1 cellular context compared by ENCODE assay signal in the genomic region with DNA sequence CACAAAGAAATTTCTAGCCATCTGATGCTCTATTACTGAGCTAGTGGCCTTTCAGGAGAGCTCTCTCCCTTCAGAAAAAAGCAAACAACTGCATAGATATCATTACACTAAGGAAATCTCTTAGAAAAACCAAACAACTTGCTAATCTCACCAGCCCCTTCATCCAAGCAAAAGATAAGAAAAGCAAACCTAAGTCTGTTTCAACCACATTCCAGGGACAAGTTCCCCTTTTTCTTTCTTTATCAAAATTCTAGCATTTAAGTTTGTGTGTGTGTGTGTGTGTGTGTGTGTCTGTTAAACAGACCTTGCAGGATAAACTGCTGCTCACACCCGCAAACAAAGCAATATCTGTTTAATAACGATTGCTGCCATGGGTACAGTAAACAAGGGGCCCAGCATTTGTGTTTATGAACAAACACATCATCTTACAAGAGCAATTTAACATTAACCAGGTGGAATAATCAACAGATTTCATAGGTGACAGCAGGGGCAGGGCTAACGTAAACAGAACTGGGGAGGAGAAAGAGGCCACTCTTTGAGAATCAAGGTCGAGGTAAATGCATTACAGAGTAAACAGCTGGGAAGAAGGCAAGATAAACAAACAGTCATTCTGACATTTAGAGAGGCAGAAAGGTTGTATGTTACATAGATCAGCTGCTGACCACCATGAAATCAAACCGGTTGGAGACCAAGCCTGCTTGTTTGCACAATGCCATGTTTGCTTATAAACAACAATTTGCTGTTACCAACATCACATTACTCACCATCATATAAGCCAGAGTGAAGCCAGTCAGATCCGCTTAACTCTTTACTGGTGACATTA.
A peak's percentile ranks its signal among the peaks of the same experiment; 100 is the strongest.
TF ChIP-seq lines count a peak whose summit lies in the region.

No MANE protein-coding gene starts in this region.

TF ChIP-seq in HepG2, 621 proteins besides CTCF, POLR2A, EP300 and RAD21 (continued from another document and continues in another):
- TF ChIP-seq, protein P1, sequence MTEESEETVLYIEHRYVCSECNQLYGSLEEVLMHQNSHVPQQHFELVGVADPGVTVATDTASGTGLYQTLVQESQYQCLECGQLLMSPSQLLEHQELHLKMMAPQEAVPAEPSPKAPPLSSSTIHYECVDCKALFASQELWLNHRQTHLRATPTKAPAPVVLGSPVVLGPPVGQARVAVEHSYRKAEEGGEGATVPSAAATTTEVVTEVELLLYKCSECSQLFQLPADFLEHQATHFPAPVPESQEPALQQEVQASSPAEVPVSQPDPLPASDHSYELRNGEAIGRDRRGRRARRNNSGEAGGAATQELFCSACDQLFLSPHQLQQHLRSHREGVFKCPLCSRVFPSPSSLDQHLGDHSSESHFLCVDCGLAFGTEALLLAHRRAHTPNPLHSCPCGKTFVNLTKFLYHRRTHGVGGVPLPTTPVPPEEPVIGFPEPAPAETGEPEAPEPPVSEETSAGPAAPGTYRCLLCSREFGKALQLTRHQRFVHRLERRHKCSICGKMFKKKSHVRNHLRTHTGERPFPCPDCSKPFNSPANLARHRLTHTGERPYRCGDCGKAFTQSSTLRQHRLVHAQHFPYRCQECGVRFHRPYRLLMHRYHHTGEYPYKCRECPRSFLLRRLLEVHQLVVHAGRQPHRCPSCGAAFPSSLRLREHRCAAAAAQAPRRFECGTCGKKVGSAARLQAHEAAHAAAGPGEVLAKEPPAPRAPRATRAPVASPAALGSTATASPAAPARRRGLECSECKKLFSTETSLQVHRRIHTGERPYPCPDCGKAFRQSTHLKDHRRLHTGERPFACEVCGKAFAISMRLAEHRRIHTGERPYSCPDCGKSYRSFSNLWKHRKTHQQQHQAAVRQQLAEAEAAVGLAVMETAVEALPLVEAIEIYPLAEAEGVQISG (CRISPR knock-in tag; IDR thresholded peaks at IDR 0.05) = 0 out of 2 replicates have a peak, but pooled peaks have one; percentile 61
- TF ChIP-seq ZNF326 (CRISPR knock-in tag; IDR thresholded peaks at IDR 0.05; ENCODE audit: borderline replicate concordance) (no peak), ZNF75D (CRISPR knock-in tag; IDR thresholded peaks at IDR 0.05; ENCODE audit: borderline replicate concordance) (no peak), CBFB (CRISPR knock-in tag; IDR thresholded peaks at IDR 0.05) (peak; percentile 80), PPARG (CRISPR knock-in tag; conservative IDR thresholded peaks at IDR 0.05) (peak; percentile 72), SPEN (CRISPR knock-in tag; IDR thresholded peaks at IDR 0.05; ENCODE audit: low read depth) (no peak; the same call in 1 of the 2 replicates), ZKSCAN8 (CRISPR knock-in tag; IDR thresholded peaks at IDR 0.05; ENCODE audit: borderline replicate concordance) (no peak; the same call in 1 of the 2 replicates), DPF2 (CRISPR knock-in tag; IDR thresholded peaks at IDR 0.05; ENCODE audit: borderline replicate concordance, low read depth) (peak; percentile 91), ZNF292 (CRISPR knock-in tag; IDR thresholded peaks at IDR 0.05; ENCODE audit: borderline replicate concordance, low read depth) (peak; percentile 59; the same call in 1 of the 2 replicates), STAG1 (CRISPR knock-in tag; IDR thresholded peaks at IDR 0.05) (peak; percentile 37; the same call in 1 of the 2 replicates), NFKB2 (CRISPR knock-in tag; IDR thresholded peaks at IDR 0.05; ENCODE audit: borderline replicate concordance) (no peak), ZNF83 (CRISPR knock-in tag; IDR thresholded peaks at IDR 0.05; ENCODE audit: borderline replicate concordance) (no peak), RFXANK (CRISPR knock-in tag; IDR thresholded peaks at IDR 0.05) (no peak), HIVEP1 (CRISPR knock-in tag; IDR thresholded peaks at IDR 0.05) (no peak), ZNF569 (CRISPR knock-in tag; IDR thresholded peaks at IDR 0.05; ENCODE audit: borderline replicate concordance) (no peak; the same call in 1 of the 2 replicates), PHF20 (CRISPR knock-in tag; IDR thresholded peaks at IDR 0.05) (no peak), RFX5 (IDR thresholded peaks at IDR 0.05; ENCODE audit: low read depth, low read length) (no peak), NFE2L1 (CRISPR knock-in tag; IDR thresholded peaks at IDR 0.05; ENCODE audit: borderline replicate concordance) (no peak), ZNF607 (CRISPR knock-in tag; IDR thresholded peaks at IDR 0.05; ENCODE audit: borderline replicate concordance) (0 out of 2 replicates have a peak, but pooled peaks have one; percentile 86), ZNF12 (CRISPR knock-in tag; IDR thresholded peaks at IDR 0.05) (0 out of 2 replicates have a peak, but pooled peaks have one; percentile 58), ZNF101 (CRISPR knock-in tag; IDR thresholded peaks at IDR 0.05; ENCODE audit: borderline replicate concordance, low read depth) (no peak), NR2C2 (CRISPR knock-in tag; IDR thresholded peaks at IDR 0.05; ENCODE audit: borderline replicate concordance) (peak; percentile 63), ZNF343 (CRISPR knock-in tag; IDR thresholded peaks at IDR 0.05) (0 out of 2 replicates have a peak, but pooled peaks have one; percentile 52), FOXJ3 (CRISPR knock-in tag; IDR thresholded peaks at IDR 0.05; ENCODE audit: borderline replicate concordance) (peak; percentile 99), ZNF644 (CRISPR knock-in tag; IDR thresholded peaks at IDR 0.05; ENCODE audit: low read depth) (no peak), KLF16 (CRISPR knock-in tag; IDR thresholded peaks at IDR 0.05) (peak in 1 of 2 experiments; percentile 75; a peak in 2 of 4 replicates), ZNF235 (CRISPR knock-in tag; IDR thresholded peaks at IDR 0.05; ENCODE audit: borderline replicate concordance) (0 out of 2 replicates have a peak, but pooled peaks have one; percentile 33), CHD4 (IDR thresholded peaks at IDR 0.05; ENCODE audit: borderline replicate concordance, low read length) (peak; percentile 66; the same call in 1 of the 2 replicates), HHEX (CRISPR knock-in tag; IDR thresholded peaks at IDR 0.05) (peak; percentile 83)
- TF ChIP-seq, protein P2, sequence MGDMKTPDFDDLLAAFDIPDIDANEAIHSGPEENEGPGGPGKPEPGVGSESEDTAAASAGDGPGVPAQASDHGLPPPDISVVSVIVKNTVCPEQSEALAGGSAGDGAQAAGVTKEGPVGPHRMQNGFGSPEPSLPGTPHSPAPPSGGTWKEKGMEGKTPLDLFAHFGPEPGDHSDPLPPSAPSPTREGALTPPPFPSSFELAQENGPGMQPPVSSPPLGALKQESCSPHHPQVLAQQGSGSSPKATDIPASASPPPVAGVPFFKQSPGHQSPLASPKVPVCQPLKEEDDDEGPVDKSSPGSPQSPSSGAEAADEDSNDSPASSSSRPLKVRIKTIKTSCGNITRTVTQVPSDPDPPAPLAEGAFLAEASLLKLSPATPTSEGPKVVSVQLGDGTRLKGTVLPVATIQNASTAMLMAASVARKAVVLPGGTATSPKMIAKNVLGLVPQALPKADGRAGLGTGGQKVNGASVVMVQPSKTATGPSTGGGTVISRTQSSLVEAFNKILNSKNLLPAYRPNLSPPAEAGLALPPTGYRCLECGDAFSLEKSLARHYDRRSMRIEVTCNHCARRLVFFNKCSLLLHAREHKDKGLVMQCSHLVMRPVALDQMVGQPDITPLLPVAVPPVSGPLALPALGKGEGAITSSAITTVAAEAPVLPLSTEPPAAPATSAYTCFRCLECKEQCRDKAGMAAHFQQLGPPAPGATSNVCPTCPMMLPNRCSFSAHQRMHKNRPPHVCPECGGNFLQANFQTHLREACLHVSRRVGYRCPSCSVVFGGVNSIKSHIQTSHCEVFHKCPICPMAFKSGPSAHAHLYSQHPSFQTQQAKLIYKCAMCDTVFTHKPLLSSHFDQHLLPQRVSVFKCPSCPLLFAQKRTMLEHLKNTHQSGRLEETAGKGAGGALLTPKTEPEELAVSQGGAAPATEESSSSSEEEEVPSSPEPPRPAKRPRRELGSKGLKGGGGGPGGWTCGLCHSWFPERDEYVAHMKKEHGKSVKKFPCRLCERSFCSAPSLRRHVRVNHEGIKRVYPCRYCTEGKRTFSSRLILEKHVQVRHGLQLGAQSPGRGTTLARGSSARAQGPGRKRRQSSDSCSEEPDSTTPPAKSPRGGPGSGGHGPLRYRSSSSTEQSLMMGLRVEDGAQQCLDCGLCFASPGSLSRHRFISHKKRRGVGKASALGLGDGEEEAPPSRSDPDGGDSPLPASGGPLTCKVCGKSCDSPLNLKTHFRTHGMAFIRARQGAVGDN (CRISPR knock-in tag; IDR thresholded peaks at IDR 0.05) = no peak
- TF ChIP-seq, protein P3, sequence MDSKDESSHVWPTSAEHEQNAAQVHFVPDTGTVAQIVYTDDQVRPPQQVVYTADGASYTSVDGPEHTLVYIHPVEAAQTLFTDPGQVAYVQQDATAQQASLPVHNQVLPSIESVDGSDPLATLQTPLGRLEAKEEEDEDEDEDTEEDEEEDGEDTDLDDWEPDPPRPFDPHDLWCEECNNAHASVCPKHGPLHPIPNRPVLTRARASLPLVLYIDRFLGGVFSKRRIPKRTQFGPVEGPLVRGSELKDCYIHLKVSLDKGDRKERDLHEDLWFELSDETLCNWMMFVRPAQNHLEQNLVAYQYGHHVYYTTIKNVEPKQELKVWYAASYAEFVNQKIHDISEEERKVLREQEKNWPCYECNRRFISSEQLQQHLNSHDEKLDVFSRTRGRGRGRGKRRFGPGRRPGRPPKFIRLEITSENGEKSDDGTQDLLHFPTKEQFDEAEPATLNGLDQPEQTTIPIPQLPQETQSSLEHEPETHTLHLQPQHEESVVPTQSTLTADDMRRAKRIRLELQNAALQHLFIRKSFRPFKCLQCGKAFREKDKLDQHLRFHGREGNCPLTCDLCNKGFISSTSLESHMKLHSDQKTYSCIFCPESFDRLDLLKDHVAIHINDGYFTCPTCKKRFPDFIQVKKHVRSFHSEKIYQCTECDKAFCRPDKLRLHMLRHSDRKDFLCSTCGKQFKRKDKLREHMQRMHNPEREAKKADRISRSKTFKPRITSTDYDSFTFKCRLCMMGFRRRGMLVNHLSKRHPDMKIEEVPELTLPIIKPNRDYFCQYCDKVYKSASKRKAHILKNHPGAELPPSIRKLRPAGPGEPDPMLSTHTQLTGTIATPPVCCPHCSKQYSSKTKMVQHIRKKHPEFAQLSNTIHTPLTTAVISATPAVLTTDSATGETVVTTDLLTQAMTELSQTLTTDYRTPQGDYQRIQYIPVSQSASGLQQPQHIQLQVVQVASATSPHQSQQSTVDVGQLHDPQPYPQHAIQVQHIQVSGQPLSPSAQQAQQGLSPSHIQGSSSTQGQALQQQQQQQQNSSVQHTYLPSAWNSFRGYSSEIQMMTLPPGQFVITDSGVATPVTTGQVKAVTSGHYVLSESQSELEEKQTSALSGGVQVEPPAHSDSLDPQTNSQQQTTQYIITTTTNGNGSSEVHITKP (CRISPR knock-in tag; IDR thresholded peaks at IDR 0.05; ENCODE audit: low read depth) = peak; percentile 64; the same call in 1 of the 2 replicates
- TF ChIP-seq, protein P4, sequence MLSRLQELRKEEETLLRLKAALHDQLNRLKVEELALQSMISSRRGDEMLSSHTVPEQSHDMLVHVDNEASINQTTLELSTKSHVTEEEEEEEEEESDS (CRISPR knock-in tag; IDR thresholded peaks at IDR 0.05; ENCODE audit: borderline replicate concordance) = 0 out of 2 replicates have a peak, but pooled peaks have one; percentile 92
- TF ChIP-seq, protein P5, sequence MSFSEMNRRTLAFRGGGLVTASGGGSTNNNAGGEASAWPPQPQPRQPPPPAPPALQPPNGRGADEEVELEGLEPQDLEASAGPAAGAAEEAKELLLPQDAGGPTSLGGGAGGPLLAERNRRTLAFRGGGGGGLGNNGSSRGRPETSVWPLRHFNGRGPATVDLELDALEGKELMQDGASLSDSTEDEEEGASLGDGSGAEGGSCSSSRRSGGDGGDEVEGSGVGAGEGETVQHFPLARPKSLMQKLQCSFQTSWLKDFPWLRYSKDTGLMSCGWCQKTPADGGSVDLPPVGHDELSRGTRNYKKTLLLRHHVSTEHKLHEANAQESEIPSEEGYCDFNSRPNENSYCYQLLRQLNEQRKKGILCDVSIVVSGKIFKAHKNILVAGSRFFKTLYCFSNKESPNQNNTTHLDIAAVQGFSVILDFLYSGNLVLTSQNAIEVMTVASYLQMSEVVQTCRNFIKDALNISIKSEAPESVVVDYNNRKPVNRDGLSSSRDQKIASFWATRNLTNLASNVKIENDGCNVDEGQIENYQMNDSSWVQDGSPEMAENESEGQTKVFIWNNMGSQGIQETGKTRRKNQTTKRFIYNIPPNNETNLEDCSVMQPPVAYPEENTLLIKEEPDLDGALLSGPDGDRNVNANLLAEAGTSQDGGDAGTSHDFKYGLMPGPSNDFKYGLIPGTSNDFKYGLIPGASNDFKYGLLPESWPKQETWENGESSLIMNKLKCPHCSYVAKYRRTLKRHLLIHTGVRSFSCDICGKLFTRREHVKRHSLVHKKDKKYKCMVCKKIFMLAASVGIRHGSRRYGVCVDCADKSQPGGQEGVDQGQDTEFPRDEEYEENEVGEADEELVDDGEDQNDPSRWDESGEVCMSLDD (CRISPR knock-in tag; IDR thresholded peaks at IDR 0.05; ENCODE audit: borderline replicate concordance) = no peak
- TF ChIP-seq, protein P6, sequence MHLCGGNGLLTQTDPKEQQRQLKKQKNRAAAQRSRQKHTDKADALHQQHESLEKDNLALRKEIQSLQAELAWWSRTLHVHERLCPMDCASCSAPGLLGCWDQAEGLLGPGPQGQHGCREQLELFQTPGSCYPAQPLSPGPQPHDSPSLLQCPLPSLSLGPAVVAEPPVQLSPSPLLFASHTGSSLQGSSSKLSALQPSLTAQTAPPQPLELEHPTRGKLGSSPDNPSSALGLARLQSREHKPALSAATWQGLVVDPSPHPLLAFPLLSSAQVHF (CRISPR knock-in tag; IDR thresholded peaks at IDR 0.05) = no peak
- TF ChIP-seq, protein P7, sequence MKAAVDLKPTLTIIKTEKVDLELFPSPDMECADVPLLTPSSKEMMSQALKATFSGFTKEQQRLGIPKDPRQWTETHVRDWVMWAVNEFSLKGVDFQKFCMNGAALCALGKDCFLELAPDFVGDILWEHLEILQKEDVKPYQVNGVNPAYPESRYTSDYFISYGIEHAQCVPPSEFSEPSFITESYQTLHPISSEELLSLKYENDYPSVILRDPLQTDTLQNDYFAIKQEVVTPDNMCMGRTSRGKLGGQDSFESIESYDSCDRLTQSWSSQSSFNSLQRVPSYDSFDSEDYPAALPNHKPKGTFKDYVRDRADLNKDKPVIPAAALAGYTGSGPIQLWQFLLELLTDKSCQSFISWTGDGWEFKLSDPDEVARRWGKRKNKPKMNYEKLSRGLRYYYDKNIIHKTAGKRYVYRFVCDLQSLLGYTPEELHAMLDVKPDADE (CRISPR knock-in tag; IDR thresholded peaks at IDR 0.05) = no peak
- TF ChIP-seq, protein P8, sequence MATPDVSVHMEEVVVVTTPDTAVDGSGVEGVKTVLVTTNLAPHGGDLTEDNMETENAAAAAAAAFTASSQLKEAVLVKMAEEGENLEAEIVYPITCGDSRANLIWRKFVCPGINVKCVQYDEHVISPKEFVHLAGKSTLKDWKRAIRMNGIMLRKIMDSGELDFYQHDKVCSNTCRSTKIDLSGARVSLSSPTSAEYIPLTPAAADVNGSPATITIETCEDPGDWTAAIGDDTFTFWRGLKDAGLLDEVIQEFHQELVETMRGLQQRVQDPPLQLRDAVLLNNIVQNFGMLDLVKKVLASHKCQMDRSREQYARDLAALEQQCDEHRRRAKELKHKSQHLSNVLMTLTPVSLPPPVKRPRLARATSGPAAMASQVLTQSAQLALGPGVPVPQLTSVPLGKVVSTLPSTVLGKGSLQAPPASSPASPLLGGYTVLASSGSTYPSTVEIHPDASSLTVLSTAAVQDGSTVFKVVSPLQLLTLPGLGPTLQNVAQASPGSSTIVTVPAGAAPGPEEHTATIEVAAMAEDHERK (CRISPR knock-in tag; IDR thresholded peaks at IDR 0.05; ENCODE audit: low read depth) = no peak
- TF ChIP-seq, protein P9, sequence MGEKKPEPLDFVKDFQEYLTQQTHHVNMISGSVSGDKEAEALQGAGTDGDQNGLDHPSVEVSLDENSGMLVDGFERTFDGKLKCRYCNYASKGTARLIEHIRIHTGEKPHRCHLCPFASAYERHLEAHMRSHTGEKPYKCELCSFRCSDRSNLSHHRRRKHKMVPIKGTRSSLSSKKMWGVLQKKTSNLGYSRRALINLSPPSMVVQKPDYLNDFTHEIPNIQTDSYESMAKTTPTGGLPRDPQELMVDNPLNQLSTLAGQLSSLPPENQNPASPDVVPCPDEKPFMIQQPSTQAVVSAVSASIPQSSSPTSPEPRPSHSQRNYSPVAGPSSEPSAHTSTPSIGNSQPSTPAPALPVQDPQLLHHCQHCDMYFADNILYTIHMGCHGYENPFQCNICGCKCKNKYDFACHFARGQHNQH (CRISPR knock-in tag; IDR thresholded peaks at IDR 0.05) = peak; percentile 96
